ENCODE assay signal across 8 cellular contexts in genomic region chr17:64145751-64146417, GRCh38. TPM values are rescaled to one million over a fixed set of nuclear protein-coding genes. Genes with fewer than 3 reads are reported as not detected.
DNase-seq lines count a peak whose midpoint lies in the region; ATAC-seq and TF ChIP-seq lines count a peak whose summit lies in the region.

No MANE protein-coding gene starts in this region.

- DNase-seq in GM13977 (ENCODE audit: low spot score), result peak; percentile 96
- DNase-seq in NCI-H1436 treated with DMSO at 0.1 percent for 48 hours (lab: John Stamatoyannopoulos, UW), result peak; percentile 99
- DNase-seq in SW480 (ENCODE audit: low spot score), result peak; percentile 99
- peak; percentile 100 for DNase-seq in amniotic epithelial cell (ENCODE audit: low read depth)
- DNase-seq in left ventricle myocardium inferior, result peak; percentile 95
- DNase-seq in posterior vena cava (ENCODE audit: low spot score), result peak; percentile 99
- DNase-seq in upper lobe of right lung, result peak; percentile 96

- in situ Hi-C loops in GM13977 (cut with MboI; ENCODE audit: low pct_unique_long_range_greater_than_20kb, low sequenced_read_pairs, unreplicated experiment), result no loop called here

- H3K4me1 ChIP-seq in left ventricle myocardium inferior, result peaks cover 50% of the 10 kb centered on the region
- H3K4me1 ChIP-seq in upper lobe of right lung, result peaks cover 27% of the 10 kb centered on the region

- H3K36me3 ChIP-seq in left ventricle myocardium inferior, result peaks cover 17% of the 10 kb centered on the region
- peaks cover 20% of the 10 kb centered on the region for H3K36me3 ChIP-seq in upper lobe of right lung

- H3K9me3 ChIP-seq in left ventricle myocardium inferior (replicated peaks) (no peaks in the 10 kb centered on the region), upper lobe of right lung (no peaks in the 10 kb centered on the region)

- ATAC-seq in HG02852 (IDR thresholded peaks at IDR 0.05; ENCODE audit: unreplicated experiment) (peak; percentile 92), upper lobe of right lung (peak; percentile 97)

- H3K27me3 ChIP-seq in left ventricle myocardium inferior (ENCODE audit: low read depth), result no peaks in the 10 kb centered on the region
- H3K27me3 ChIP-seq in upper lobe of right lung, result no peaks in the 10 kb centered on the region

- TF ChIP-seq CTCF in GM13977 (IDR thresholded peaks at IDR 0.05; ENCODE audit: extremely low read depth, insufficient read depth, missing control alignments) (no peak), left ventricle myocardium inferior (IDR thresholded peaks at IDR 0.05; ENCODE audit: borderline replicate concordance) (peak; percentile 21), upper lobe of right lung (IDR thresholded peaks at IDR 0.05) (peak; percentile 11)

- H3K4me3 ChIP-seq in left ventricle myocardium inferior, result peak overlapping the region; percentile 91
- H3K4me3 ChIP-seq in upper lobe of right lung, result peak overlapping the region; percentile 93

- peak overlapping the region; percentile 98 for H3K27ac ChIP-seq in left ventricle myocardium inferior (replicated peaks)
- H3K27ac ChIP-seq in upper lobe of right lung, result peak overlapping the region; percentile 98

- intact Hi-C loops in left ventricle myocardium inferior (cut with micrococcal nuclease), result loop anchor here (5.0 kb wide), 2 partner anchors 116 to 136 kb away; partner anchors contain the start of gene TEX2
- intact Hi-C loops in posterior vena cava (cut with DNase I), result loop anchor here in 1 of 2 donors (10.0 kb wide), 1 partner anchor 119 kb away; the partner anchor contains the start of gene TEX2
- intact Hi-C loops in upper lobe of right lung (cut with DNase I), result no loop called here

RNA-seq across cellular contexts. Expression of gene ERN1, which starts 15.9 kb away (rescaled TPM):
- total RNA-seq in left ventricle myocardium inferior (9.3 TPM), posterior vena cava (10 to 100 TPM; 17.2 to 18.6 TPM), upper lobe of right lung (52.6 TPM)

Comparison
In these comparisons a context has a peak if more than half of its experiments do, and no peak if none do; other contexts are left out.
1. Peak in every context shown above with its lines: DNase-seq, ATAC-seq, H3K4me3 ChIP-seq and H3K27ac ChIP-seq.